16 cellular contexts compared by ENCODE assay signal in the genomic region with DNA sequence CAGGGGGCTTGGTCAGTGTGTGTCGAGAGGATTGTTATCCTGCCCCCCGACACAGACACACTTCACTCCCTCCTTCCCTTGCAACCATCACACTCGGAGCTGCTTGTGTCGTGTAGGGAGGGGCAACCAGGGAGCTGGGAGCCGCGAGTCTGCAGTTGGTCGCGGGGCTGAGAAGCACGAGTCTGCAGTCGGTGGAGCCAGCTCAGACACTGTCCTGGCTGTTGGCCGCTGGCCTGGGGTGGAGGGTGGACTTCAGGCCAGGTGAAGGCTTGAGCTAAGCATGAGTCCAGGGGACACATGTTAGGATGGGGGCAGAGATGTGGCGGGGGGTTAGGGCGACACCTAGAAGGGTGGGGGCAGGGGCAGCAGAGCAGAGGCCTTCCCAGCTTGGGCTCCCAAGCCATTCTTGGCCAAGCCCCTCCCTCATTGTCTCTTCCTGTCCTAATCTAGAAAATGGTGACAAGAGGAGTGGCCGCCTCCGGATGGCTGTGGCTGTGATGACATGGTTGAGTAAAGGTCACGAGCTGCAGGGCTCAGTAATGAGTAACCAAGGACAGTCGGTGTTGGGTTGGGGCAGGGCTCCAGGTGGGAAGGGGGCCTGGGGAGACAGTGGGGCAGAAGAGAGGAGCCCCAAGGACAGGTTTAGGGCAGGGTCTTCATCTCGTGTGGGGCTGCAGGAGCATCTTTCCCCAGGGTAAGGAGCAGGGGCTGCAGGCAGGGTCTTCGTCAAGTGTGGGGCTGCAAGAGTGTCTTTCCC. TPM values are rescaled to one million over a fixed set of nuclear protein-coding genes. Genes with fewer than 3 reads are reported as not detected.
DNase-seq lines count a peak whose midpoint lies in the region; ATAC-seq and TF ChIP-seq lines count a peak whose summit lies in the region.
"Had no signal": no experiment of that assay in that cellular context is flagged by ENCODE, and none has a peak within 500 bp of the region (broad histone marks: within the 10 kb centered on the region; RNA-seq: fewer than 3 reads in every experiment).

No MANE protein-coding gene starts in this region.

- TF ChIP-seq POLR2A in Peyer's patch (IDR thresholded peaks at IDR 0.05) (no peak), prostate gland (IDR thresholded peaks at IDR 0.05) (no peak)

- DNase-seq in T-helper 2 cell treated with Interferon-gamma antibody and Interleukin-4, amounts not matched to agents 5 μg/mL and 100 μg/mL, for 36 hours (ENCODE audit: low spot score): peak; percentile 69
- DNase-seq in T-helper 2 cell (no peak), Peyer's patch (peak in 2 of 3 donors; percentile 61 to 73), heart right ventricle (no peak), progenitor cell of endocrine pancreas (ENCODE audit: low spot score, unreplicated experiment) (no peak), prostate gland (ENCODE audit: low spot score) (no peak)
- DNase-seq: 8988T; activated naive CD4-positive, alpha-beta T cell treated with anti-CD3 and anti-CD28 coated beads, Interleukin-2, amount 10 ng/mL, durations not matched to agents 7 days and 5 days; NCI-H526; retina; SHP77 treated with DMSO at 0.1 percent for 48 hours; transverse colon had no signal

- no peaks in the 10 kb centered on the region for H3K9me3 ChIP-seq in Peyer's patch
- no peaks in the 10 kb centered on the region for H3K9me3 ChIP-seq in heart right ventricle
- H3K9me3 ChIP-seq in prostate gland: no peaks in the 10 kb centered on the region
- H3K9me3 ChIP-seq: transverse colon had no signal

- H3K27me3 ChIP-seq in Peyer's patch: no peaks in the 10 kb centered on the region
- H3K27me3 ChIP-seq in heart right ventricle: no peaks in the 10 kb centered on the region
- H3K27me3 ChIP-seq in prostate gland (replicated peaks; ENCODE audit: insufficient read depth): no peaks in the 10 kb centered on the region
- H3K27me3 ChIP-seq: transverse colon had no signal

- peaks cover 0 to 56% (median 0%) of the 10 kb centered on the region in 3 donors for H3K36me3 ChIP-seq in Peyer's patch
- peaks cover 0 to 70% (median 25%) of the 10 kb centered on the region in 9 donors for H3K36me3 ChIP-seq in heart right ventricle
- peaks cover 3 to 21% of the 10 kb centered on the region in 2 donors for H3K36me3 ChIP-seq in prostate gland

- peak overlapping the region; percentile 34 for H3K4me3 Mint-ChIP-seq in T-helper 2 cell treated with Interferon-gamma antibody and Interleukin-4, amounts not matched to agents 5 μg/mL and 100 μg/mL, for 36 hours
- no peak overlapping the region for H3K4me3 Mint-ChIP-seq in progenitor cell of endocrine pancreas (ENCODE audit: low read depth)
- H3K4me3 Mint-ChIP-seq: activated naive CD4-positive, alpha-beta T cell treated with anti-CD3 and anti-CD28 coated beads, Interleukin-2, amount 10 ng/mL, durations not matched to agents 7 days and 5 days had no signal

- H3K9me3 Mint-ChIP-seq in T-helper 2 cell treated with Interferon-gamma antibody and Interleukin-4, amounts not matched to agents 5 μg/mL and 100 μg/mL, for 36 hours: no peaks in the 10 kb centered on the region
- H3K9me3 Mint-ChIP-seq in progenitor cell of endocrine pancreas (ENCODE audit: low read depth): no peaks in the 10 kb centered on the region
- H3K9me3 Mint-ChIP-seq: activated naive CD4-positive, alpha-beta T cell treated with anti-CD3 and anti-CD28 coated beads, Interleukin-2, amount 10 ng/mL, durations not matched to agents 7 days and 5 days had no signal

- H3K4me3 ChIP-seq in Peyer's patch (no peak overlapping the region), heart right ventricle (no peak overlapping the region), prostate gland (no peak overlapping the region)
- H3K4me3 ChIP-seq: transverse colon had no signal

- H3K27ac Mint-ChIP-seq in T-helper 2 cell treated with Interferon-gamma antibody and Interleukin-4, amounts not matched to agents 5 μg/mL and 100 μg/mL, for 36 hours: no peak overlapping the region
- peak overlapping the region; percentile 67 for H3K27ac Mint-ChIP-seq in progenitor cell of endocrine pancreas
- H3K27ac Mint-ChIP-seq: activated naive CD4-positive, alpha-beta T cell treated with anti-CD3 and anti-CD28 coated beads, Interleukin-2, amount 10 ng/mL, durations not matched to agents 7 days and 5 days had no signal

- H3K27ac ChIP-seq in Peyer's patch (peak overlapping the region in 1 of 4 donors; percentile 56), heart right ventricle (peak overlapping the region in 8 of 10 donors; percentile 26 to 63 (median 46)), prostate gland (no peak overlapping the region)
- H3K27ac ChIP-seq: transverse colon, VCaP had no signal

- peaks cover 31% of the 10 kb centered on the region for H3K4me1 Mint-ChIP-seq in T-helper 2 cell treated with Interferon-gamma antibody and Interleukin-4, amounts not matched to agents 5 μg/mL and 100 μg/mL, for 36 hours (ENCODE audit: low read depth)
- peaks cover 24% of the 10 kb centered on the region for H3K4me1 Mint-ChIP-seq in progenitor cell of endocrine pancreas (ENCODE audit: low read depth)

- WGBS in heart right ventricle, 2 donors: 49 to 55% methylated on average over 19 of the region's 19 CpGs
- 74% methylated on average over 19 of the region's 19 CpGs for WGBS in prostate gland

- ATAC-seq in heart right ventricle (peak in 7 of 8 donors; percentile 32 to 62 (median 48)), GM18870 (IDR thresholded peaks at IDR 0.05; ENCODE audit: unreplicated experiment) (no peak), HG03432 (IDR thresholded peaks at IDR 0.05; ENCODE audit: unreplicated experiment) (no peak)

- TF ChIP-seq CTCF in Peyer's patch (IDR thresholded peaks at IDR 0.05): no peak
- TF ChIP-seq CTCF in heart right ventricle (IDR thresholded peaks at IDR 0.05): no peak
- TF ChIP-seq CTCF in progenitor cell of endocrine pancreas (IDR thresholded peaks at IDR 0.05; ENCODE audit: unreplicated experiment): no peak
- TF ChIP-seq CTCF in prostate gland (IDR thresholded peaks at IDR 0.05): no peak

- intact Hi-C loops in heart right ventricle (cut with DNase I): no loop called here
- intact Hi-C loops in prostate gland (cut with DNase I): no loop called here

- H3K36me3 Mint-ChIP-seq in T-helper 2 cell treated with Interferon-gamma antibody and Interleukin-4, amounts not matched to agents 5 μg/mL and 100 μg/mL, for 36 hours (ENCODE audit: low read depth): peaks cover 56% of the 10 kb centered on the region
- peaks cover 8% of the 10 kb centered on the region for H3K36me3 Mint-ChIP-seq in progenitor cell of endocrine pancreas (ENCODE audit: insufficient read depth)

- no peaks in the 10 kb centered on the region for H3K27me3 Mint-ChIP-seq in T-helper 2 cell treated with Interferon-gamma antibody and Interleukin-4, amounts not matched to agents 5 μg/mL and 100 μg/mL, for 36 hours (ENCODE audit: low read depth)
- no peaks in the 10 kb centered on the region for H3K27me3 Mint-ChIP-seq in progenitor cell of endocrine pancreas
- H3K27me3 Mint-ChIP-seq: activated naive CD4-positive, alpha-beta T cell treated with anti-CD3 and anti-CD28 coated beads, Interleukin-2, amount 10 ng/mL, durations not matched to agents 7 days and 5 days had no signal

- H3K4me1 ChIP-seq in Peyer's patch: peaks cover 0 to 36% (median 17%) of the 10 kb centered on the region in 4 donors
- peaks cover 20 to 69% (median 40%) of the 10 kb centered on the region in 9 donors for H3K4me1 ChIP-seq in heart right ventricle
- H3K4me1 ChIP-seq in prostate gland (replicated peaks): peaks cover 6% of the 10 kb centered on the region

RNA-seq across cellular contexts. Expression of a gene that starts 8.5 kb away (rescaled TPM):
- total RNA-seq in Peyer's patch (100 to 1,000 TPM in 3 of 4 donors, 10 to 100 TPM in 1; 68.8 to 214 (median 129) TPM), heart right ventricle (10 to 100 TPM; 69.9 to 89.5 (median 76.5) TPM), progenitor cell of endocrine pancreas (97.8 and 102 TPM in 2 replicates), prostate gland (10 to 100 TPM; 81.4 to 84.3 TPM)
- 10 to 100 TPM; 51.6 to 80.3 TPM for polyA plus RNA-seq in heart right ventricle

RNA-seq across cellular contexts. Expression of a gene that starts 58.0 kb away (rescaled TPM):
- total RNA-seq in Peyer's patch: 1 to 10 TPM in 1 of 4 donors, under 1 TPM in 3; 0.70 to 2.5 (median 0.90) TPM
- 10 to 100 TPM; 21.3 to 37.3 (median 28.6) TPM for total RNA-seq in heart right ventricle
- 10 to 100 TPM; 14.4 to 15.0 TPM for polyA plus RNA-seq in heart right ventricle
- total RNA-seq in progenitor cell of endocrine pancreas: 31.6 and 33.8 TPM in 2 replicates
- total RNA-seq in prostate gland: 10 to 100 TPM; 20.4 to 32.7 TPM
- total RNA-seq: mononuclear cell had no signal

RNA-seq across cellular contexts. Expression of a gene that starts 58.6 kb away (rescaled TPM):
- total RNA-seq in Peyer's patch (100 to 1,000 TPM in 2 of 4 donors, 10 to 100 TPM in 2; 18.4 to 262 (median 91.2) TPM), heart right ventricle (100 to 1,000 TPM in 1 of 10 donors, 10 to 100 TPM in 9; 22.7 to 141 (median 46.4) TPM), progenitor cell of endocrine pancreas (31.1 and 37.6 TPM in 2 replicates), prostate gland (10 to 100 TPM; 42.8 to 97.6 TPM)
- polyA plus RNA-seq in heart right ventricle: 100 to 1,000 TPM in 1 of 2 donors, 10 to 100 TPM in 1; 49.3 to 204 TPM
- total RNA-seq: mononuclear cell had no signal

Comparison
In these comparisons a context has a peak if more than half of its experiments do, and no peak if none do; other contexts are left out.
1. DNase-seq: peak in T-helper 2 cell treated with Interferon-gamma antibody and Interleukin-4, amounts not matched to agents 5 μg/mL and 100 μg/mL, for 36 hours (single experiment) and Peyer's patch (2 of 3); none in T-helper 2 cell (0 of 5), heart right ventricle (0 of 2), progenitor cell of endocrine pancreas (single experiment) and prostate gland (single experiment).
2. H3K27ac ChIP-seq: peak in heart right ventricle (8 of 10); none in prostate gland (0 of 2).
3. ATAC-seq: peak in heart right ventricle (7 of 8); none in GM18870 (single experiment) and HG03432 (single experiment).